ENCODE assay signal across 9 cellular contexts in genomic region chr6:152635949-152636674, GRCh38. TPM values are rescaled to one million over a fixed set of nuclear protein-coding genes. Genes with fewer than 3 reads are reported as not detected.
DNase-seq lines count a peak whose midpoint lies in the region; FAIRE-seq and TF ChIP-seq lines count a peak whose summit lies in the region.
"Had no signal": no experiment of that assay in that cellular context is flagged by ENCODE, and none has a peak within 500 bp of the region (broad histone marks: within the 10 kb centered on the region; RNA-seq: fewer than 3 reads in every experiment).

No MANE protein-coding gene starts in this region.

- H3K27me3 ChIP-seq in Peyer's patch (no peaks in the 10 kb centered on the region), tibial nerve (peaks cover 0 to 4% of the 10 kb centered on the region in 2 donors)

- TF ChIP-seq POLR2A in Peyer's patch (IDR thresholded peaks at IDR 0.05) (no peak), tibial nerve (IDR thresholded peaks at IDR 0.05) (no peak)

- H3K9me3 ChIP-seq in Peyer's patch, result no peaks in the 10 kb centered on the region
- no peaks in the 10 kb centered on the region for H3K9me3 ChIP-seq in tibial nerve

- H3K27ac Mint-ChIP-seq in activated naive CD4-positive, alpha-beta T cell treated with anti-CD3 and anti-CD28 coated beads, Interleukin-2, amount 50 U/mL, for 24 hours, result peak overlapping the region; percentile 48
- peak overlapping the region; percentile 31 for H3K27ac Mint-ChIP-seq in mesothelial cell of epicardium

- peaks cover 13% of the 10 kb centered on the region for H3K4me1 Mint-ChIP-seq in activated naive CD4-positive, alpha-beta T cell treated with anti-CD3 and anti-CD28 coated beads, Interleukin-2, amount 50 U/mL, for 24 hours
- H3K4me1 Mint-ChIP-seq in mesothelial cell of epicardium, result peaks cover 15% of the 10 kb centered on the region

- FAIRE-seq in HTR-8/SVneo (lab: Jason Lieb, UNC), result no peak
- FAIRE-seq: colon had no signal

- peak overlapping the region; percentile 79 for H3K4me3 Mint-ChIP-seq in activated naive CD4-positive, alpha-beta T cell treated with anti-CD3 and anti-CD28 coated beads, Interleukin-2, amount 50 U/mL, for 24 hours
- peak overlapping the region; percentile 88 for H3K4me3 Mint-ChIP-seq in mesothelial cell of epicardium

- H3K36me3 Mint-ChIP-seq in activated naive CD4-positive, alpha-beta T cell treated with anti-CD3 and anti-CD28 coated beads, Interleukin-2, amount 50 U/mL, for 24 hours, result no peaks in the 10 kb centered on the region
- no peaks in the 10 kb centered on the region for H3K36me3 Mint-ChIP-seq in mesothelial cell of epicardium

- H3K27ac ChIP-seq in Peyer's patch (peak overlapping the region in 2 of 4 donors; percentile 39 to 67), tibial nerve (peak overlapping the region in 2 of 4 donors; percentile 50 to 70)

- peaks cover 26% of the 10 kb centered on the region for H3K27me3 Mint-ChIP-seq in activated naive CD4-positive, alpha-beta T cell treated with anti-CD3 and anti-CD28 coated beads, Interleukin-2, amount 50 U/mL, for 24 hours
- H3K27me3 Mint-ChIP-seq in mesothelial cell of epicardium (ENCODE audit: low read depth), result peaks cover 64% of the 10 kb centered on the region

- 4 to 8% methylated on average over 27 of the region's 27 CpGs for WGBS in tibial nerve, 2 donors

- no peak for TF ChIP-seq CTCF in Peyer's patch (IDR thresholded peaks at IDR 0.05)
- TF ChIP-seq CTCF in epithelial cell of proximal tubule (conservative IDR thresholded peaks at IDR 0.05; ENCODE audit: low read depth, low read length), result no peak
- no peak for TF ChIP-seq CTCF in mesothelial cell of epicardium (IDR thresholded peaks at IDR 0.05; ENCODE audit: unreplicated experiment)
- TF ChIP-seq CTCF in tibial nerve (IDR thresholded peaks at IDR 0.05), result no peak

- peak overlapping the region; percentile 33 to 60 (median 46) for H3K4me3 ChIP-seq in Peyer's patch
- peak overlapping the region; percentile 52 for H3K4me3 ChIP-seq in epithelial cell of proximal tubule (ENCODE audit: low read depth, low read length)
- H3K4me3 ChIP-seq in tibial nerve, result peak overlapping the region; percentile 46 to 65 (median 54)

- TF ChIP-seq EP300 in tibial nerve (IDR thresholded peaks at IDR 0.05), result peak in 1 of 2 donors; percentile 17

- H3K36me3 ChIP-seq in Peyer's patch (no peaks in the 10 kb centered on the region), tibial nerve (no peaks in the 10 kb centered on the region)

- H3K4me1 ChIP-seq in Peyer's patch (peaks cover 0 to 12% (median 0%) of the 10 kb centered on the region in 4 donors), tibial nerve (peaks cover 0 to 23% (median 4%) of the 10 kb centered on the region in 4 donors)

- DNase-seq in activated naive CD4-positive, alpha-beta T cell (lab: John Stamatoyannopoulos, UW), result no peak
- DNase-seq in Peyer's patch, result no peak
- DNase-seq in epithelial cell of proximal tubule (ENCODE audit: low read depth), result no peak
- DNase-seq in mesothelial cell of epicardium (ENCODE audit: low spot score in 2 of 2, unreplicated experiment in 2 of 2), result peak in 1 of 2 experiments; percentile 44
- no peak for DNase-seq in tibial nerve (ENCODE audit: low spot score in 2 of 2)
- DNase-seq in NCI-H2171 (lab: John Stamatoyannopoulos, UW), result no peak
- no peak for DNase-seq in HTR-8/SVneo (ENCODE audit: insufficient read length, low spot score)

- no peaks in the 10 kb centered on the region for H3K9me3 Mint-ChIP-seq in activated naive CD4-positive, alpha-beta T cell treated with anti-CD3 and anti-CD28 coated beads, Interleukin-2, amount 50 U/mL, for 24 hours
- H3K9me3 Mint-ChIP-seq in mesothelial cell of epicardium, result no peaks in the 10 kb centered on the region

RNA-seq across cellular contexts. Expression of gene SYNE1, which starts 1.1 kb away (rescaled TPM):
- total RNA-seq in Peyer's patch (100 to 1,000 TPM in 1 of 4 donors, 10 to 100 TPM in 3; 23.1 to 245 (median 34.8) TPM), epithelial cell of proximal tubule (13.5 and 17.4 TPM in 2 replicates), mesothelial cell of epicardium (53.5 to 60.5 TPM (median 58.3 TPM) in 3 replicates), tibial nerve (100 to 1,000 TPM; 120 to 163 (median 137) TPM)
